25 cellular contexts compared by ENCODE assay signal in the genomic region with DNA sequence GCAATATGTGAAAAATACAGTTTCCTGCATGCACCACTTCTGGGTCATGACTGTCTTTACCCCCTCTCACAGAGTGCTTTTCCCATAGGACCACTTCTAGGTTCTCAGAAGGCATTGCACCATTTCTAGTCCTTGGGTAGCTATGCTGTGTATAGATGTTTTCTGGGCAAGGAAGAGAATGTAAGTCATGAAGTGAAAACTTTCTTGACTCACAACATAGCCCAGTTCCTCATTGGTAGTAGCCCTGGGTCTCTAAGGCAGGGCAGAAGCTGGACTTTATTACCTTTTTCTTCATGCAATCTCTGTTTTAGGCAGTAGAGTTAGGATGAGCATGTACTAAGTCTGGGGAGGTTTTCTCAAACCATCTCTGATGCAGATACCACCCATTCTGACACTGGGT.
"Had no signal": no experiment of that assay in that cellular context is flagged by ENCODE, and none has a peak within 500 bp of the region (broad histone marks: within the 10 kb centered on the region; RNA-seq: fewer than 3 reads in every experiment).

No MANE protein-coding gene starts in this region.

- H3K4me1 ChIP-seq: adrenal gland, body of pancreas, gastrocnemius medialis, left ventricle myocardium inferior, tibial nerve had no signal

- ATAC-seq: activated CD4-positive, alpha-beta T cell treated with anti-CD3 and anti-CD28 coated beads for 36 hours; activated CD8-positive, alpha-beta memory T cell treated with anti-CD3 and anti-CD28 coated beads, Interleukin-2, amount 10 ng/mL, durations not matched to agents 7 days and 5 days; activated CD8-positive, alpha-beta T cell treated with anti-CD3 and anti-CD28 coated beads, Interleukin-2, amount 10 ng/mL, durations not matched to agents 7 days and 5 days; body of pancreas; gastrocnemius medialis; right cardiac atrium had no signal

- H3K9me3 Mint-ChIP-seq: activated naive CD8-positive, alpha-beta T cell treated with anti-CD3 and anti-CD28 coated beads for 36 hours; nephron; T-helper 2 cell treated with Interferon-gamma antibody and Interleukin-4, amounts not matched to agents 5 μg/mL and 100 μg/mL, for 36 hours had no signal

- DNase-seq: activated CD4-positive, alpha-beta T cell treated with anti-CD3 and anti-CD28 coated beads for 36 hours; activated CD4-positive, CD25-positive, alpha-beta regulatory T cell; activated CD8-positive, alpha-beta memory T cell treated with anti-CD3 and anti-CD28 coated beads, Interleukin-2, amount 10 ng/mL, durations not matched to agents 7 days and 5 days; activated CD8-positive, alpha-beta T cell treated with anti-CD3 and anti-CD28 coated beads, Interleukin-2, amount 10 ng/mL, durations not matched to agents 7 days and 5 days; activated effector memory CD4-positive, alpha-beta T cell treated with Interleukin-2 at 50 U/mL for 16 hours; activated naive CD4-positive, alpha-beta T cell treated with Interleukin-2 at 50 U/mL for 16 hours; activated naive CD8-positive, alpha-beta T cell treated with anti-CD3 and anti-CD28 coated beads for 36 hours; activated T-cell treated with anti-CD3 and anti-CD28 coated beads for 4 hours; adrenal gland; aorta; body of pancreas; dermis blood vessel endothelial cell; effector CD4-positive, alpha-beta T cell; gastrocnemius medialis; glutamatergic neuron; islet precursor cell; left ventricle myocardium inferior; posterior cingulate gyrus; right cardiac atrium; stimulated activated CD4-positive, alpha-beta T cell treated with anti-CD3 and anti-CD28 coated beads, Interleukin-2, amount 100 ng/mL, for 48 hours; stimulated activated naive CD4-positive, alpha-beta T cell treated with Interleukin-2 at 50 U/mL for 16 hours had no signal

- FAIRE-seq: colon had no signal

- H3K27me3 ChIP-seq: adrenal gland, body of pancreas, gastrocnemius medialis, tibial nerve had no signal

- H3K27me3 Mint-ChIP-seq: activated naive CD8-positive, alpha-beta T cell treated with anti-CD3 and anti-CD28 coated beads for 36 hours had no signal

- H3K27ac ChIP-seq: adrenal gland, body of pancreas, gastrocnemius medialis, left ventricle myocardium inferior, tibial nerve had no signal

- H3K36me3 Mint-ChIP-seq: activated CD8-positive, alpha-beta memory T cell treated with anti-CD3 and anti-CD28 coated beads, Interleukin-2, amount 10 ng/mL, durations not matched to agents 7 days and 5 days; activated naive CD8-positive, alpha-beta T cell treated with anti-CD3 and anti-CD28 coated beads for 36 hours had no signal

- H3K4me1 Mint-ChIP-seq: activated CD4-positive, alpha-beta T cell treated with anti-CD3 and anti-CD28 coated beads for 36 hours; activated CD8-positive, alpha-beta memory T cell treated with anti-CD3 and anti-CD28 coated beads, Interleukin-2, amount 10 ng/mL, durations not matched to agents 7 days and 5 days; activated naive CD8-positive, alpha-beta T cell treated with anti-CD3 and anti-CD28 coated beads for 36 hours had no signal

- H3K27ac Mint-ChIP-seq: activated CD4-positive, alpha-beta T cell treated with anti-CD3 and anti-CD28 coated beads for 36 hours; activated CD8-positive, alpha-beta memory T cell treated with anti-CD3 and anti-CD28 coated beads, Interleukin-2, amount 10 ng/mL, durations not matched to agents 7 days and 5 days; activated CD8-positive, alpha-beta T cell treated with anti-CD3 and anti-CD28 coated beads, Interleukin-2, amount 10 ng/mL, durations not matched to agents 7 days and 5 days; activated naive CD8-positive, alpha-beta T cell treated with anti-CD3 and anti-CD28 coated beads for 36 hours; nephron; T-helper 2 cell treated with Interferon-gamma antibody and Interleukin-4, amounts not matched to agents 5 μg/mL and 100 μg/mL, for 36 hours had no signal

- H3K4me3 ChIP-seq: adrenal gland, body of pancreas, gastrocnemius medialis, left ventricle myocardium inferior, tibial nerve had no signal

- H3K4me3 Mint-ChIP-seq: activated CD4-positive, alpha-beta T cell treated with anti-CD3 and anti-CD28 coated beads for 36 hours; activated CD8-positive, alpha-beta memory T cell treated with anti-CD3 and anti-CD28 coated beads, Interleukin-2, amount 10 ng/mL, durations not matched to agents 7 days and 5 days; activated CD8-positive, alpha-beta T cell treated with anti-CD3 and anti-CD28 coated beads, Interleukin-2, amount 10 ng/mL, durations not matched to agents 7 days and 5 days; activated naive CD8-positive, alpha-beta T cell treated with anti-CD3 and anti-CD28 coated beads for 36 hours; nephron; T-helper 2 cell treated with Interferon-gamma antibody and Interleukin-4, amounts not matched to agents 5 μg/mL and 100 μg/mL, for 36 hours had no signal

- H3K9me3 ChIP-seq: adrenal gland, body of pancreas, gastrocnemius medialis, left ventricle myocardium inferior, tibial nerve had no signal

- H3K36me3 ChIP-seq: adrenal gland, gastrocnemius medialis, left ventricle myocardium inferior, tibial nerve had no signal
